In genomic region chr16:66515543-66516171, GRCh38 we compare ENCODE assay signal across 8 cellular contexts. TPM values are rescaled to one million over a fixed set of nuclear protein-coding genes. Genes with fewer than 3 reads are reported as not detected.
DNase-seq lines count a peak whose midpoint lies in the region; ATAC-seq and TF ChIP-seq lines count a peak whose summit lies in the region.

No MANE protein-coding gene starts in this region.

- peaks cover 56 to 89% of the 10 kb centered on the region in 2 donors for H3K4me1 ChIP-seq in thoracic aorta (ENCODE audit: control insufficient read depth in 1 of 2, low read depth in 2 of 2)

- intact Hi-C loops in CD14-positive monocyte (cut with micrococcal nuclease) = loop anchor here (2.0 to 10.0 kb wide), 5 partner anchors 33 to 311 kb away; partner anchors contain the start of genes CKLF (in 2 of the 2) and TK2 (in 1 of the 2)

- ATAC-seq in activated naive CD8-positive, alpha-beta T cell treated with anti-CD3 and anti-CD28 coated beads, Interleukin-2, amount 50 U/mL, for 24 hours = no peak
- ATAC-seq in thoracic aorta (ENCODE audit: insufficient number of reproducible peaks, low FRiP score, low read depth) (no peak), GM18502 (IDR thresholded peaks at IDR 0.05; ENCODE audit: poor library complexity, unreplicated experiment) (no peak)

- H3K4me1 Mint-ChIP-seq in CD14-positive monocyte = peaks cover 88% of the 10 kb centered on the region
- peaks cover 26 to 45% (median 32%) of the 10 kb centered on the region in 3 donors for H3K4me1 Mint-ChIP-seq in IgD-negative memory B cell
- peaks cover 56% of the 10 kb centered on the region for H3K4me1 Mint-ChIP-seq in activated naive CD8-positive, alpha-beta T cell treated with anti-CD3 and anti-CD28 coated beads, Interleukin-2, amount 50 U/mL, for 24 hours

- TF ChIP-seq CTCF in CD14-positive monocyte (IDR thresholded peaks at IDR 0.05) = peak; percentile 61
- TF ChIP-seq CTCF in kidney epithelial cell (IDR thresholded peaks at IDR 0.05; ENCODE audit: insufficient read depth, low read length, poor library complexity, severe bottlenecking) = peak; percentile 37
- peak; percentile 75 for TF ChIP-seq CTCF in thoracic aorta (IDR thresholded peaks at IDR 0.05)

- H3K27me3 Mint-ChIP-seq in CD14-positive monocyte (ENCODE audit: low read depth in 3 of 3) (peaks cover 0 to 2% (median 0%) of the 10 kb centered on the region in 3 donors), IgD-negative memory B cell (no peaks in the 10 kb centered on the region)
- no peaks in the 10 kb centered on the region for H3K27me3 Mint-ChIP-seq in activated naive CD8-positive, alpha-beta T cell treated with anti-CD3 and anti-CD28 coated beads, Interleukin-2, amount 50 U/mL, for 24 hours

- H3K36me3 Mint-ChIP-seq in CD14-positive monocyte (peaks cover 57 to 86% of the 10 kb centered on the region in 2 donors), IgD-negative memory B cell (no peaks in the 10 kb centered on the region)
- H3K36me3 Mint-ChIP-seq in activated naive CD8-positive, alpha-beta T cell treated with anti-CD3 and anti-CD28 coated beads, Interleukin-2, amount 50 U/mL, for 24 hours (ENCODE audit: low read depth) = no peaks in the 10 kb centered on the region

- H3K4me3 ChIP-seq in kidney epithelial cell (ENCODE audit: low read depth, low read length) (no peak overlapping the region), thoracic aorta (no peak overlapping the region)

- H3K9me3 ChIP-seq in thoracic aorta = no peaks in the 10 kb centered on the region

- peak overlapping the region; percentile 89 to 94 for H3K27ac ChIP-seq in thoracic aorta

- H3K27me3 ChIP-seq in kidney epithelial cell (ENCODE audit: control insufficient read depth, insufficient read depth, low read length) = no peaks in the 10 kb centered on the region
- H3K27me3 ChIP-seq in thoracic aorta (replicated peaks; ENCODE audit: insufficient read depth) = no peaks in the 10 kb centered on the region

- H3K27ac Mint-ChIP-seq in CD14-positive monocyte (peak overlapping the region; percentile 99 to 100 (median 100)), IgD-negative memory B cell (peak overlapping the region; percentile 87 to 99 (median 96))
- peak overlapping the region; percentile 95 for H3K27ac Mint-ChIP-seq in activated naive CD8-positive, alpha-beta T cell treated with anti-CD3 and anti-CD28 coated beads, Interleukin-2, amount 50 U/mL, for 24 hours

- H3K4me3 Mint-ChIP-seq in CD14-positive monocyte (no peak overlapping the region), IgD-negative memory B cell (peak overlapping the region in 2 of 4 donors; percentile 13 to 79)
- H3K4me3 Mint-ChIP-seq in activated naive CD8-positive, alpha-beta T cell treated with anti-CD3 and anti-CD28 coated beads, Interleukin-2, amount 50 U/mL, for 24 hours = no peak overlapping the region

- H3K9me3 Mint-ChIP-seq in CD14-positive monocyte (no peaks in the 10 kb centered on the region), IgD-negative memory B cell (no peaks in the 10 kb centered on the region)
- no peaks in the 10 kb centered on the region for H3K9me3 Mint-ChIP-seq in activated naive CD8-positive, alpha-beta T cell treated with anti-CD3 and anti-CD28 coated beads, Interleukin-2, amount 50 U/mL, for 24 hours

- DNase-seq in CD14-positive monocyte (ENCODE audit: low spot score) (no peak), kidney epithelial cell (ENCODE audit: low read depth) (no peak), thoracic aorta (ENCODE audit: low spot score) (no peak), NCI-H2196 treated with DMSO at 0.1 percent for 48 hours (lab: John Stamatoyannopoulos, UW; ENCODE audit: unreplicated experiment) (no peak), GM19240 (ENCODE audit: insufficient read length, low spot score) (no peak)
- no peak for DNase-seq in activated naive CD8-positive, alpha-beta T cell treated with anti-CD3 and anti-CD28 coated beads, Interleukin-2, amount 50 U/mL, for 24 hours

- H3K36me3 ChIP-seq in kidney epithelial cell (ENCODE audit: control insufficient read depth, insufficient read depth, low read length) = peaks cover 1% of the 10 kb centered on the region
- H3K36me3 ChIP-seq in thoracic aorta = no peaks in the 10 kb centered on the region

RNA-seq across cellular contexts. Expression of gene TK2, which starts 34.3 kb away (rescaled TPM):
- polyA plus RNA-seq in CD14-positive monocyte = 10 to 100 TPM; 29.8 to 38.9 TPM
- 1.6 TPM for polyA plus RNA-seq in IgD-negative memory B cell
- 25.2 and 25.7 TPM in 2 replicates for total RNA-seq in kidney epithelial cell
- 10 to 100 TPM; 41.7 to 55.5 TPM for total RNA-seq in thoracic aorta

RNA-seq across cellular contexts. Expression of gene CKLF, which starts 36.7 kb away (rescaled TPM):
- polyA plus RNA-seq in CD14-positive monocyte (100 to 1,000 TPM; 374 to 430 TPM), IgD-negative memory B cell (50.8 TPM)
- total RNA-seq in kidney epithelial cell (120 and 129 TPM in 2 replicates), thoracic aorta (10 to 100 TPM; 23.4 to 39.8 TPM)

RNA-seq across cellular contexts. Expression of gene CMTM1, which starts 50.6 kb away (rescaled TPM):
- polyA plus RNA-seq in CD14-positive monocyte (1 to 10 TPM; 1.6 to 2.5 TPM), IgD-negative memory B cell (not detected)
- total RNA-seq in kidney epithelial cell (4.3 and 9.0 TPM in 2 replicates), thoracic aorta (1 to 10 TPM in 1 of 2 donors, under 1 TPM in 1; 0.81 to 7.5 TPM)
